In the genomic region with DNA sequence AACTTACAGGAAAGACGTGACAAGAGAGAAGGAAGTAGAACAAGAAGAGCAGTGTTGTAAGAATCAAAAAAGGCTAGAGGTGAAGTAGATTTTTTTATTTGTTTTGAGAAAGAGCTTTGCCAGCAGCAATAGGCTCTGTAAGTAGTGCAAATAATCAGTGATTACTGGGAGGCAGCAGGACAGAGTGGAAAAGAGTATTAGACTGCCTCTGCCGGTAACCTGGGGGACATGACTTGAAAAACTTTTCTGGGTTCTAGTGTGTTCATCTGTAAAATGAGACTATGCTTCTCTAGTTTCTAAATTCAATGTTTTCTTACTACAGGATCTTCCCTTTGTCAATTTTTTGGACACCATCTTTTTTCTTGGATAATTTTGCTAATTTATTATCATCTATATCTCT, we compare ENCODE assay signal across 21 cellular contexts. TPM values are rescaled to one million over a fixed set of nuclear protein-coding genes. Genes with fewer than 3 reads are reported as not detected.
DNase-seq lines count a peak whose midpoint lies in the region; ATAC-seq and TF ChIP-seq lines count a peak whose summit lies in the region.
"Had no signal": no experiment of that assay in that cellular context is flagged by ENCODE, and none has a peak within 500 bp of the region (broad histone marks: within the 10 kb centered on the region; RNA-seq: fewer than 3 reads in every experiment).

No MANE protein-coding gene starts in this region.

- H3K27me3 ChIP-seq in WERI-Rb-1 (ENCODE audit: insufficient read depth, low read depth, severe bottlenecking) (no peaks in the 10 kb centered on the region), lung (ENCODE audit: control insufficient read depth, insufficient read depth) (no peaks in the 10 kb centered on the region), ovary (no peaks in the 10 kb centered on the region)
- H3K27me3 ChIP-seq: spleen had no signal

- H3K36me3 ChIP-seq in WERI-Rb-1, result no peaks in the 10 kb centered on the region
- no peaks in the 10 kb centered on the region for H3K36me3 ChIP-seq in lung (ENCODE audit: control insufficient read depth in 2 of 2, insufficient read depth in 2 of 2, low read length in 2 of 2)
- H3K36me3 ChIP-seq in ovary, result no peaks in the 10 kb centered on the region
- H3K36me3 ChIP-seq: spleen had no signal

- H3K27ac ChIP-seq in WERI-Rb-1 (no peak overlapping the region), lung (ENCODE audit: low read depth in 1 of 2, low read length in 1 of 2) (no peak overlapping the region), ovary (no peak overlapping the region)
- H3K27ac ChIP-seq: coronary artery, epithelial cell of prostate, spleen had no signal

- no peak overlapping the region for H3K4me3 Mint-ChIP-seq in naive thymus-derived CD8-positive, alpha-beta T cell
- no peak overlapping the region for H3K4me3 Mint-ChIP-seq in immature natural killer cell

- no peak overlapping the region for H3K27ac Mint-ChIP-seq in naive thymus-derived CD8-positive, alpha-beta T cell
- no peak overlapping the region for H3K27ac Mint-ChIP-seq in immature natural killer cell
- H3K27ac Mint-ChIP-seq: naive thymus-derived CD4-positive, alpha-beta T cell had no signal

- H3K9me3 Mint-ChIP-seq in naive thymus-derived CD8-positive, alpha-beta T cell, result peaks cover 0 to 12% (median 3%) of the 10 kb centered on the region in 9 donors
- peaks cover 1 to 7% (median 4%) of the 10 kb centered on the region in 6 donors for H3K9me3 Mint-ChIP-seq in immature natural killer cell

- H3K4me1 Mint-ChIP-seq in naive thymus-derived CD8-positive, alpha-beta T cell, result peaks cover 0 to 8% (median 2%) of the 10 kb centered on the region in 4 donors
- H3K4me1 Mint-ChIP-seq in immature natural killer cell, result peaks cover 5% of the 10 kb centered on the region in 2 donors

- peak; percentile 34 for TF ChIP-seq CTCF in GM12864 (IDR thresholded peaks at IDR 0.05; ENCODE audit: low read depth, low read length, missing control alignments)
- peak; percentile 51 for TF ChIP-seq CTCF in LNCAP (IDR thresholded peaks at IDR 0.05)
- peak; percentile 15; the same call in 1 of the 2 replicates for TF ChIP-seq CTCF in WERI-Rb-1 (IDR thresholded peaks at IDR 0.05; ENCODE audit: low read depth, low read length)
- TF ChIP-seq CTCF in lung (IDR thresholded peaks at IDR 0.05; ENCODE audit: control extremely low read depth, extremely low read depth), result no peak
- TF ChIP-seq CTCF in ovary (IDR thresholded peaks at IDR 0.05), result no peak

- WGBS in lung, 2 donors, result 43 to 49% methylated on average over 2 of the region's 2 CpGs
- 77 to 82% (median 79%) methylated on average over 2 of the region's 2 CpGs for WGBS in ovary, 3 donors

- H3K9me3 ChIP-seq in WERI-Rb-1 (ENCODE audit: severe bottlenecking) (no peaks in the 10 kb centered on the region), lung (ENCODE audit: control insufficient read depth in 2 of 2, insufficient read depth in 1 of 2, low read length in 1 of 2) (no peaks in the 10 kb centered on the region), ovary (no peaks in the 10 kb centered on the region)
- H3K9me3 ChIP-seq: SK-N-SH had no signal

- TF ChIP-seq POLR2A in ovary (IDR thresholded peaks at IDR 0.05), result no peak

- ATAC-seq in lung (ENCODE audit: insufficient read depth, low FRiP score), result peak; percentile 34
- no peak for ATAC-seq in HG03196 (IDR thresholded peaks at IDR 0.05; ENCODE audit: unreplicated experiment)
- ATAC-seq in naive thymus-derived CD8-positive, alpha-beta T cell, result no peak
- ATAC-seq: naive thymus-derived CD4-positive, alpha-beta T cell had no signal

- peaks cover 0 to 10% (median 4%) of the 10 kb centered on the region in 3 donors for H3K36me3 Mint-ChIP-seq in naive thymus-derived CD8-positive, alpha-beta T cell
- H3K36me3 Mint-ChIP-seq in immature natural killer cell, result peaks cover 0 to 4% (median 0%) of the 10 kb centered on the region in 3 donors

- H3K4me3 ChIP-seq in GM12864 (ENCODE audit: low read depth, low read length), result no peak overlapping the region
- no peak overlapping the region for H3K4me3 ChIP-seq in WERI-Rb-1 (ENCODE audit: low read depth, low read length)
- H3K4me3 ChIP-seq in lung, result no peak overlapping the region
- no peak overlapping the region for H3K4me3 ChIP-seq in ovary
- H3K4me3 ChIP-seq: coronary artery, spleen had no signal

- no peak for TF ChIP-seq EP300 in ovary (IDR thresholded peaks at IDR 0.05)

- intact Hi-C loops in ovary (cut with DNase I), result no loop called here

- peaks cover 0 to 1% of the 10 kb centered on the region in 2 donors for H3K4me1 ChIP-seq in lung (ENCODE audit: control insufficient read depth in 2 of 2, insufficient read depth in 2 of 2, low read length in 2 of 2)
- no peaks in the 10 kb centered on the region for H3K4me1 ChIP-seq in ovary (ENCODE audit: insufficient read depth)

- POLR2A ChIA-PET in naive thymus-derived CD8-positive, alpha-beta T cell (lab: Charles Lee), result no interaction called here

- no peaks in the 10 kb centered on the region for H3K27me3 Mint-ChIP-seq in naive thymus-derived CD8-positive, alpha-beta T cell
- peaks cover 0 to 2% (median 1%) of the 10 kb centered on the region in 3 donors for H3K27me3 Mint-ChIP-seq in immature natural killer cell (ENCODE audit: low read depth in 3 of 3)
- H3K27me3 Mint-ChIP-seq: naive thymus-derived CD4-positive, alpha-beta T cell had no signal

- DNase-seq in GM12864 (ENCODE audit: low read depth) (no peak), WERI-Rb-1 (no peak), lung (ENCODE audit: low spot score) (no peak), immature natural killer cell (no peak), ovary (no peak)
- no peak for DNase-seq in naive thymus-derived CD8-positive, alpha-beta T cell
- DNase-seq: activated CD4-positive, alpha-beta T cell treated with anti-CD3 and anti-CD28 coated beads, Interleukin-2, amount 50 U/mL, for 4 hours; activated naive CD4-positive, alpha-beta T cell treated with Interleukin-2 at 50 U/mL for 16 hours; activated T-cell treated with anti-CD3 and anti-CD28 coated beads for 4 hours; GDM1; GOT3; Karpas-422; mammary epithelial cell; naive thymus-derived CD4-positive, alpha-beta T cell; NCI-H446; SK-N-SH; spleen had no signal

RNA-seq across cellular contexts. Expression of a gene that starts 5.8 kb away (rescaled TPM):
- total RNA-seq in lung (10 to 100 TPM in 1 of 2 donors, 1 to 10 TPM in 1; 6.8 to 18.9 TPM), ovary (10 to 100 TPM in 1 of 7 donors, 1 to 10 TPM in 6; 5.5 to 10.1 (median 8.0) TPM)
- polyA plus RNA-seq in lung (1 to 10 TPM; 1.5 to 3.4 TPM), immature natural killer cell (1 to 10 TPM in 1 of 3 donors, under 1 TPM in 2; 0.69 to 1.1 (median 0.77) TPM), ovary (1 to 10 TPM; 3.2 to 5.2 TPM)
- 1 to 10 TPM; 5.0 to 5.2 TPM for total RNA-seq in naive thymus-derived CD8-positive, alpha-beta T cell
- polyA plus RNA-seq in naive thymus-derived CD8-positive, alpha-beta T cell, result 1 to 10 TPM; 1.5 to 1.8 (median 1.5) TPM

Comparison
In these comparisons a context has a peak if more than half of its experiments do, and no peak if none do; other contexts are left out.
1. CTCF ChIP-seq: peak in GM12864 (single experiment), LNCAP (single experiment) and WERI-Rb-1 (single experiment); none in lung (single experiment) and ovary (0 of 3).